In genomic region chr10:45427305-45427955, GRCh38 we compare ENCODE assay signal across 1 cellular context.
TF ChIP-seq lines count a peak whose summit lies in the region.

No MANE protein-coding gene starts in this region.

TF ChIP-seq in GM23338, 12 proteins besides CTCF, POLR2A, EP300 and RAD21 (continued from another document):
- TF ChIP-seq REST (IDR thresholded peaks at IDR 0.05; ENCODE audit: unreplicated experiment) (no peak), STAT1 (IDR thresholded peaks at IDR 0.05; ENCODE audit: unreplicated experiment) (no peak), EZH2phosphoT487 (IDR thresholded peaks at IDR 0.05; ENCODE audit: unreplicated experiment) (no peak)
